10 cellular contexts compared by ENCODE assay signal in genomic region chr14:63840981-63841380, GRCh38. TPM values are rescaled to one million over a fixed set of nuclear protein-coding genes. Genes with fewer than 3 reads are reported as not detected.
A peak's percentile ranks its signal among the peaks of the same experiment; 100 is the strongest.
DNase-seq lines count a peak whose midpoint lies in the region; ATAC-seq and TF ChIP-seq lines count a peak whose summit lies in the region.
"Had no signal": no experiment of that assay in that cellular context is flagged by ENCODE, and none has a peak within 500 bp of the region (broad histone marks: within the 10 kb centered on the region; RNA-seq: fewer than 3 reads in every experiment).

No MANE protein-coding gene starts in this region.

- H3K36me3 Mint-ChIP-seq in activated T-helper 1 cell treated with anti-CD3 and anti-CD28 coated beads, Interleukin-12 subunit alpha, Interleukin-12 subunit beta, Interleukin-2, Interleukin-4 antibody, amounts not matched to agents 30 ng/mL and 10 ng/mL and 1 ng/mL, durations not matched to agents 14 hours and 24 hours and 36 hours (ENCODE audit: low read depth), result no peaks in the 10 kb centered on the region

- intact Hi-C loops in activated T-helper 1 cell treated with anti-CD3 and anti-CD28 coated beads, Interleukin-12 subunit alpha, Interleukin-12 subunit beta, Interleukin-2, Interleukin-4 antibody, amounts not matched to agents 30 ng/mL and 10 ng/mL and 1 ng/mL, durations not matched to agents 14 hours and 24 hours and 36 hours (cut with micrococcal nuclease), result loop anchor here (1.0 kb wide), 1 partner anchor 454 kb away; no protein-coding TSS in a partner anchor
- intact Hi-C loops in lower lobe of right lung (cut with DNase I) (no loop called here), upper lobe of right lung (cut with DNase I) (no loop called here)

- H3K4me1 ChIP-seq in cardiac muscle cell (ENCODE audit: low read depth) (no peaks in the 10 kb centered on the region), right atrium auricular region (no peaks in the 10 kb centered on the region), lower lobe of right lung (no peaks in the 10 kb centered on the region), upper lobe of right lung (no peaks in the 10 kb centered on the region)
- H3K4me1 ChIP-seq: BLaER1 treated with 17β-estradiol and CSF1 and Interleukin-3, amounts not matched to agents 10 nM and 100 nM had no signal

- peaks cover 7% of the 10 kb centered on the region for H3K4me1 Mint-ChIP-seq in activated T-helper 1 cell treated with anti-CD3 and anti-CD28 coated beads, Interleukin-12 subunit alpha, Interleukin-12 subunit beta, Interleukin-2, Interleukin-4 antibody, amounts not matched to agents 30 ng/mL and 10 ng/mL and 1 ng/mL, durations not matched to agents 14 hours and 24 hours and 36 hours (ENCODE audit: low read depth)

- H3K36me3 ChIP-seq in cardiac muscle cell (no peaks in the 10 kb centered on the region), right atrium auricular region (no peaks in the 10 kb centered on the region), lower lobe of right lung (no peaks in the 10 kb centered on the region), upper lobe of right lung (no peaks in the 10 kb centered on the region)
- H3K36me3 ChIP-seq: BLaER1 treated with 17β-estradiol and CSF1 and Interleukin-3, amounts not matched to agents 10 nM and 100 nM had no signal

- H3K4me3 Mint-ChIP-seq in activated T-helper 1 cell treated with anti-CD3 and anti-CD28 coated beads, Interleukin-12 subunit alpha, Interleukin-12 subunit beta, Interleukin-2, Interleukin-4 antibody, amounts not matched to agents 30 ng/mL and 10 ng/mL and 1 ng/mL, durations not matched to agents 14 hours and 24 hours and 36 hours, result no peak overlapping the region

- TF ChIP-seq CTCF in cardiac muscle cell (IDR thresholded peaks at IDR 0.05; ENCODE audit: low read depth, low read length) (peak; percentile 10), right atrium auricular region (IDR thresholded peaks at IDR 0.05) (no peak), lower lobe of right lung (IDR thresholded peaks at IDR 0.05) (peak; percentile 36), upper lobe of right lung (IDR thresholded peaks at IDR 0.05) (peak; percentile 41)

- no peaks in the 10 kb centered on the region for H3K9me3 ChIP-seq in cardiac muscle cell (ENCODE audit: low read depth)
- peaks cover 0 to 24% of the 10 kb centered on the region in 2 donors for H3K9me3 ChIP-seq in right atrium auricular region
- H3K9me3 ChIP-seq in lower lobe of right lung, result peaks cover 11% of the 10 kb centered on the region
- H3K9me3 ChIP-seq in upper lobe of right lung, result no peaks in the 10 kb centered on the region

- no peak overlapping the region for H3K27ac ChIP-seq in cardiac muscle cell
- no peak overlapping the region for H3K27ac ChIP-seq in right atrium auricular region
- no peak overlapping the region for H3K27ac ChIP-seq in lower lobe of right lung
- no peak overlapping the region for H3K27ac ChIP-seq in upper lobe of right lung
- H3K27ac ChIP-seq: BLaER1 treated with 17β-estradiol and CSF1 and Interleukin-3, amounts not matched to agents 10 nM and 100 nM had no signal

- no peak overlapping the region for H3K27ac Mint-ChIP-seq in activated T-helper 1 cell treated with anti-CD3 and anti-CD28 coated beads, Interleukin-12 subunit alpha, Interleukin-12 subunit beta, Interleukin-2, Interleukin-4 antibody, amounts not matched to agents 30 ng/mL and 10 ng/mL and 1 ng/mL, durations not matched to agents 14 hours and 24 hours and 36 hours

- H3K27me3 Mint-ChIP-seq in activated T-helper 1 cell treated with anti-CD3 and anti-CD28 coated beads, Interleukin-12 subunit alpha, Interleukin-12 subunit beta, Interleukin-2, Interleukin-4 antibody, amounts not matched to agents 30 ng/mL and 10 ng/mL and 1 ng/mL, durations not matched to agents 14 hours and 24 hours and 36 hours (ENCODE audit: insufficient read depth), result peaks cover 11% of the 10 kb centered on the region

- H3K27me3 ChIP-seq in cardiac muscle cell, result no peaks in the 10 kb centered on the region
- no peaks in the 10 kb centered on the region for H3K27me3 ChIP-seq in right atrium auricular region
- no peaks in the 10 kb centered on the region for H3K27me3 ChIP-seq in lower lobe of right lung (ENCODE audit: low read depth)
- no peaks in the 10 kb centered on the region for H3K27me3 ChIP-seq in upper lobe of right lung
- H3K27me3 ChIP-seq: BLaER1 treated with 17β-estradiol and CSF1 and Interleukin-3, amounts not matched to agents 10 nM and 100 nM had no signal

- DNase-seq in cardiac muscle cell (ENCODE audit: low read depth in 1 of 2, low spot score in 1 of 2) (no peak), right atrium auricular region (ENCODE audit: low spot score) (no peak), lower lobe of right lung (peak; percentile 61), upper lobe of right lung (peak; percentile 72), DMS114 treated with DMSO at 0.1 percent for 48 hours (lab: John Stamatoyannopoulos, UW; ENCODE audit: unreplicated experiment) (no peak)
- DNase-seq in activated T-helper 1 cell treated with anti-CD3 and anti-CD28 coated beads, Interleukin-12 subunit alpha, Interleukin-12 subunit beta, Interleukin-2, Interleukin-4 antibody, amounts not matched to agents 30 ng/mL and 10 ng/mL and 1 ng/mL, durations not matched to agents 14 hours and 24 hours and 36 hours (ENCODE audit: low spot score), result peak; percentile 18
- DNase-seq: NCI-H2227 treated with DMSO at 0.1 percent for 48 hours had no signal

- H3K4me3 ChIP-seq in cardiac muscle cell (no peak overlapping the region), right atrium auricular region (no peak overlapping the region), lower lobe of right lung (no peak overlapping the region), upper lobe of right lung (no peak overlapping the region)
- H3K4me3 ChIP-seq: BLaER1 treated with 17β-estradiol and CSF1 and Interleukin-3, amounts not matched to agents 10 nM and 100 nM had no signal

- H3K9me3 Mint-ChIP-seq in activated T-helper 1 cell treated with anti-CD3 and anti-CD28 coated beads, Interleukin-12 subunit alpha, Interleukin-12 subunit beta, Interleukin-2, Interleukin-4 antibody, amounts not matched to agents 30 ng/mL and 10 ng/mL and 1 ng/mL, durations not matched to agents 14 hours and 24 hours and 36 hours, result peaks cover 5% of the 10 kb centered on the region

- peak in 1 of 2 donors; percentile 51 for ATAC-seq in lower lobe of right lung
- ATAC-seq in upper lobe of right lung, result peak; percentile 59
- ATAC-seq in HG02885 (IDR thresholded peaks at IDR 0.05; ENCODE audit: poor library complexity, unreplicated experiment), result no peak
- ATAC-seq in GM18870 (IDR thresholded peaks at IDR 0.05; ENCODE audit: unreplicated experiment), result no peak

RNA-seq across cellular contexts. Expression of gene SYNE2, which starts 11.8 kb away (rescaled TPM):
- 59.6 and 95.2 TPM in 2 replicates for total RNA-seq in cardiac muscle cell
- 36.0 and 48.4 TPM in 2 replicates for polyA plus RNA-seq in cardiac muscle cell
- 100 to 1,000 TPM; 149 to 202 TPM for total RNA-seq in right atrium auricular region
- total RNA-seq in activated T-helper 1 cell treated with anti-CD3 and anti-CD28 coated beads, Interleukin-12 subunit alpha, Interleukin-12 subunit beta, Interleukin-2, Interleukin-4 antibody, amounts not matched to agents 30 ng/mL and 10 ng/mL and 1 ng/mL, durations not matched to agents 14 hours and 24 hours and 36 hours, result 25.1 and 26.9 TPM in 2 replicates
- 129 TPM for total RNA-seq in lower lobe of right lung
- total RNA-seq in upper lobe of right lung, result 121 TPM

Comparison
In these comparisons a context has a peak if more than half of its experiments do, and no peak if none do; other contexts are left out.
1. CTCF ChIP-seq: peak in cardiac muscle cell (single experiment), lower lobe of right lung (single experiment) and upper lobe of right lung (single experiment); none in right atrium auricular region (0 of 2).
2. DNase-seq: peak in activated T-helper 1 cell treated with anti-CD3 and anti-CD28 coated beads, Interleukin-12 subunit alpha, Interleukin-12 subunit beta, Interleukin-2, Interleukin-4 antibody, amounts not matched to agents 30 ng/mL and 10 ng/mL and 1 ng/mL, durations not matched to agents 14 hours and 24 hours and 36 hours (single experiment), lower lobe of right lung (single experiment) and upper lobe of right lung (single experiment); none in cardiac muscle cell (0 of 2), right atrium auricular region (single experiment) and DMS114 treated with DMSO at 0.1 percent for 48 hours (single experiment).